ENCODE assay signal across 8 cellular contexts in genomic region chr5:39399135-39400036, GRCh38. TPM values are rescaled to one million over a fixed set of nuclear protein-coding genes. Genes with fewer than 3 reads are reported as not detected.
A peak's percentile ranks its signal among the peaks of the same experiment; 100 is the strongest.
DNase-seq lines count a peak whose midpoint lies in the region; ATAC-seq and TF ChIP-seq lines count a peak whose summit lies in the region.

No MANE protein-coding gene starts in this region.

- H3K9me3 Mint-ChIP-seq in dendritic cell treated with granulocyte-macrophage colony-stimulating factor and Interleukin-4, amounts not matched to agents 40 ng/mL and 50 ng/mL, for 4 days = no peaks in the 10 kb centered on the region

- H3K4me3 Mint-ChIP-seq in dendritic cell treated with granulocyte-macrophage colony-stimulating factor and Interleukin-4, amounts not matched to agents 40 ng/mL and 50 ng/mL, for 4 days = peak overlapping the region; percentile 37

- peak overlapping the region; percentile 95 for H3K27ac Mint-ChIP-seq in dendritic cell treated with granulocyte-macrophage colony-stimulating factor and Interleukin-4, amounts not matched to agents 40 ng/mL and 50 ng/mL, for 4 days

- no peaks in the 10 kb centered on the region for H3K27me3 Mint-ChIP-seq in dendritic cell treated with granulocyte-macrophage colony-stimulating factor and Interleukin-4, amounts not matched to agents 40 ng/mL and 50 ng/mL, for 4 days

- TF ChIP-seq CTCF in AG04449 (IDR thresholded peaks at IDR 0.05; ENCODE audit: insufficient read depth, low read length, missing control alignments) (no peak), mucosa of descending colon (IDR thresholded peaks at IDR 0.05) (no peak)

- intact Hi-C loops in dendritic cell treated with granulocyte-macrophage colony-stimulating factor and Interleukin-4, amounts not matched to agents 40 ng/mL and 50 ng/mL, for 4 days (cut with micrococcal nuclease) = loop anchor here (1.0 kb wide), 1 partner anchor 25 kb away; the partner anchor contains the start of gene DAB2
- intact Hi-C loops in mucosa of descending colon (cut with DNase I, micrococcal nuclease) (no loop called here), posterior cingulate gyrus (cut with DNase I) (no loop called here)

- CTCF ChIA-PET in AG04449 (lab: Yijun Ruan, JAX) = interaction anchor here (0.8 to 9.1 kb wide), 5 partner anchors 15 to 172 kb away, joined by 3 to 76 read pairs (median 9); partner anchors contain the start of gene DAB2

- peaks cover 63% of the 10 kb centered on the region for H3K36me3 Mint-ChIP-seq in dendritic cell treated with granulocyte-macrophage colony-stimulating factor and Interleukin-4, amounts not matched to agents 40 ng/mL and 50 ng/mL, for 4 days (ENCODE audit: low read depth)

- H3K4me3 ChIP-seq in AG04449 (ENCODE audit: low read depth, low read length) = no peak overlapping the region
- H3K4me3 ChIP-seq in mucosa of descending colon = no peak overlapping the region

- POLR2A ChIA-PET in AG04449 (lab: Yijun Ruan, JAX) = interaction anchor here (0.5 to 1.6 kb wide), 7 partner anchors 21 to 1132 kb away, joined by 3 to 35 read pairs (median 3); partner anchors contain the start of gene DAB2

- H3K4me1 Mint-ChIP-seq in dendritic cell treated with granulocyte-macrophage colony-stimulating factor and Interleukin-4, amounts not matched to agents 40 ng/mL and 50 ng/mL, for 4 days (ENCODE audit: low read depth) = peaks cover 64% of the 10 kb centered on the region

- no peaks in the 10 kb centered on the region for H3K9me3 ChIP-seq in mucosa of descending colon

- peak; percentile 92 for ATAC-seq in mucosa of descending colon
- no peak for ATAC-seq in HG03025 (IDR thresholded peaks at IDR 0.05; ENCODE audit: low FRiP score, unreplicated experiment)
- no peak for ATAC-seq in HG03457 (IDR thresholded peaks at IDR 0.05; ENCODE audit: unreplicated experiment)

- H3K4me1 ChIP-seq in mucosa of descending colon (ENCODE audit: low read depth) = no peaks in the 10 kb centered on the region

- peak; percentile 94 for DNase-seq in AG04449 (ENCODE audit: low read depth, low spot score)
- DNase-seq in NCI-H226 = peak; percentile 94
- DNase-seq in mucosa of descending colon = no peak
- DNase-seq in 8988T = no peak
- DNase-seq in posterior cingulate gyrus = no peak

- H3K36me3 ChIP-seq in mucosa of descending colon (ENCODE audit: low read depth) = no peaks in the 10 kb centered on the region

RNA-seq across cellular contexts. Expression of gene DAB2, which starts 25.4 kb away (rescaled TPM):
- total RNA-seq in mucosa of descending colon = 10 to 100 TPM; 55.7 to 75.1 (median 65.8) TPM

RNA-seq across cellular contexts. Expression of gene C9, which starts 35.1 kb away (rescaled TPM):
- under 1 TPM in 1 of 3 donors, not detected in 2; 0.12 TPM for total RNA-seq in mucosa of descending colon

Comparison
In these comparisons a context has a peak if more than half of its experiments do, and no peak if none do; other contexts are left out.
1. DNase-seq: peak in AG04449 (single experiment) and NCI-H226 (single experiment); none in mucosa of descending colon (0 of 3), 8988T (single experiment) and posterior cingulate gyrus (0 of 10).